ENCODE assay signal across 8 cellular contexts in the genomic region with DNA sequence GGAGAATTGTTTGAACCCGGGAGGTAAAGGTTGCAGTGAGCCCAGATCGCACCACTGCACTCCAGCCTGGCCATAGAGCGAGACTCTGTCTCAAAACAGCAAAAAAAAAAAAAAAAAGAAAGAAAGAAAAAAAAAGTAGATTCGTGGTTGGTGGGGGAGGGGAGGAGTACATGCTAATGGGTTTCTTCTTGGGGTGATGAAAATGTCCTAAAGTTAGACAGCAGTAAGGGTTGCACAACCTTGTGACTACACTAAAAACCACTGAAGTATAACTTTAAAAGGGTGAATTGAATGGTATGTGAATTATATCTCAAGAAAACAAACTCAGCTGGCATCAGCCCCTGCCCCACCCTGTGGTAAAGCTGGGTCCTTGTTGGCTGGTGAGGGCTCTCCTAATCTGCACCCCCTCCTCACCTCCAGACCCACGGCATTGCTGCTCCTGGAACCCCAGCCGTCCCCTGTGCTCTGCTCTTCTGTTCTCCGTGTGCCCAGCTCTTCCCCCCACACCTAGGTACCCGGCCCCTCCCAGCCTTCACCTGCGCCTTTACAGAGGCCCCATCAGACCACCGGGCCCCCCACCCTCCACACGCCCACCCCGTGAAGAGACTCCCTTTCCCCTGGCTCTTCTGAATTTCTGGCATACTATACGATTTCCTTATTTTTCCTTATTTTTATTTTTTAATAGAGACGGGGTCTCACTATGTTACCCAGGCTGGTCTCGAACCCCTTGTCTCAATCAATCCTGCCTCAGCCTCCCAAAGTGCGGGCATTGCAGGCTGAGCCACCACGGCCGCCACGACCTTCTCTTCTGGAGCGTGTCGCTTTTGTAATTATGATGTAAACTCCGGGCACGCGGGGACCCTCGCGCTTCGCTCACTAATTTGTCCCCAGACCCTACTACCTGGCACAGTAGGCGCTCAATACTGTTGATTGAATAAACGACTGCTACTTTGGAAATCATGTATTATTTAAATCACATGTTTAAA. TPM values are rescaled to one million over a fixed set of nuclear protein-coding genes. Genes with fewer than 3 reads are reported as not detected.
A peak's percentile ranks its signal among the peaks of the same experiment; 100 is the strongest.
DNase-seq lines count a peak whose midpoint lies in the region; ATAC-seq and TF ChIP-seq lines count a peak whose summit lies in the region.

No MANE protein-coding gene starts in this region.

- H3K4me1 ChIP-seq in ascending aorta = peaks cover 5 to 18% of the 10 kb centered on the region in 2 donors
- peaks cover 4 to 26% (median 14%) of the 10 kb centered on the region in 4 donors for H3K4me1 ChIP-seq in liver (ENCODE audit: control insufficient read depth in 4 of 4, insufficient read depth in 4 of 4, low read length in 3 of 4)
- H3K4me1 ChIP-seq in urinary bladder (ENCODE audit: insufficient read depth) = no peaks in the 10 kb centered on the region

- H3K9me3 Mint-ChIP-seq in activated naive CD4-positive, alpha-beta T cell treated with anti-CD3 and anti-CD28 coated beads, Interleukin-2, amount 10 ng/mL, durations not matched to agents 7 days and 5 days = no peaks in the 10 kb centered on the region

- peaks cover 46% of the 10 kb centered on the region for H3K4me1 Mint-ChIP-seq in activated naive CD4-positive, alpha-beta T cell treated with anti-CD3 and anti-CD28 coated beads, Interleukin-2, amount 10 ng/mL, durations not matched to agents 7 days and 5 days

- peaks cover 12 to 13% of the 10 kb centered on the region in 2 donors for H3K36me3 ChIP-seq in ascending aorta
- peaks cover 0 to 10% (median 3%) of the 10 kb centered on the region in 4 donors for H3K36me3 ChIP-seq in liver (ENCODE audit: control insufficient read depth in 4 of 4, insufficient read depth in 3 of 4, low read depth in 1 of 4, low read length in 3 of 4)
- H3K36me3 ChIP-seq in urinary bladder (ENCODE audit: insufficient read depth) = no peaks in the 10 kb centered on the region

- CTCF ChIA-PET in activated naive CD4-positive, alpha-beta T cell treated with anti-CD3 and anti-CD28 coated beads, Interleukin-2, amount 10 ng/mL, durations not matched to agents 7 days and 5 days (lab: Charles Lee) = interaction anchor here (1.0 kb wide), 2 partner anchors 22 to 219 kb away, joined by 3 read pairs; no protein-coding TSS in a partner anchor

- ATAC-seq in GM21447 (IDR thresholded peaks at IDR 0.05; ENCODE audit: unreplicated experiment) = no peak

- 79% methylated on average over 29 of the region's 29 CpGs for WGBS in liver
- WGBS in urinary bladder = 61% methylated on average over 29 of the region's 29 CpGs

- peak overlapping the region; percentile 99 for H3K27ac Mint-ChIP-seq in activated naive CD4-positive, alpha-beta T cell treated with anti-CD3 and anti-CD28 coated beads, Interleukin-2, amount 10 ng/mL, durations not matched to agents 7 days and 5 days

- peak overlapping the region in 1 of 2 donors; percentile 93 for H3K9ac ChIP-seq in liver (ENCODE audit: low read depth in 1 of 2, low read length in 2 of 2)

- DNase-seq in activated naive CD4-positive, alpha-beta T cell treated with anti-CD3 and anti-CD28 coated beads, Interleukin-2, amount 10 ng/mL, durations not matched to agents 7 days and 5 days = no peak
- no peak for DNase-seq in activated naive CD4-positive, alpha-beta T cell treated with anti-CD3 and anti-CD28 coated beads, Interleukin-2, amount 50 U/mL, for 16 hours
- DNase-seq in ascending aorta (ENCODE audit: low spot score in 2 of 2) = no peak
- DNase-seq in amygdala (lab: John Stamatoyannopoulos, UW) = no peak
- no peak for DNase-seq in AG08396 (ENCODE audit: low spot score)

- peaks cover 32% of the 10 kb centered on the region for H3K36me3 Mint-ChIP-seq in activated naive CD4-positive, alpha-beta T cell treated with anti-CD3 and anti-CD28 coated beads, Interleukin-2, amount 10 ng/mL, durations not matched to agents 7 days and 5 days

- H3K27me3 Mint-ChIP-seq in activated naive CD4-positive, alpha-beta T cell treated with anti-CD3 and anti-CD28 coated beads, Interleukin-2, amount 10 ng/mL, durations not matched to agents 7 days and 5 days = peaks cover 35% of the 10 kb centered on the region

- H3K27me3 ChIP-seq in ascending aorta (no peaks in the 10 kb centered on the region), liver (ENCODE audit: control insufficient read depth in 4 of 4, insufficient read depth in 4 of 4, low read length in 3 of 4) (no peaks in the 10 kb centered on the region)

- H3K4me3 ChIP-seq in ascending aorta = peak overlapping the region; percentile 78 to 97
- peak overlapping the region; percentile 57 to 94 (median 71) for H3K4me3 ChIP-seq in liver (ENCODE audit: low read depth in 1 of 3, low read length in 3 of 3)
- peak overlapping the region; percentile 88 for H3K4me3 ChIP-seq in urinary bladder (ENCODE audit: low read depth, low read length)

- H3K9me3 ChIP-seq in ascending aorta (no peaks in the 10 kb centered on the region), liver (ENCODE audit: control insufficient read depth in 4 of 4, low read length in 3 of 4) (no peaks in the 10 kb centered on the region)

- H3K27ac ChIP-seq in ascending aorta = peak overlapping the region in 1 of 2 donors; percentile 82
- H3K27ac ChIP-seq in liver (ENCODE audit: low read depth in 1 of 2, low read length in 2 of 2) = peak overlapping the region; percentile 91 to 97
- H3K27ac ChIP-seq in urinary bladder (ENCODE audit: low read depth) = no peak overlapping the region

- TF ChIP-seq CTCF in ascending aorta (IDR thresholded peaks at IDR 0.05) (no peak), liver (IDR thresholded peaks at IDR 0.05; ENCODE audit: low read depth, low read length, missing input control) (no peak)

- intact Hi-C loops in ascending aorta (cut with DNase I) = loop anchor here (5.0 kb wide), 1 partner anchor 195 kb away; the partner anchor contains the start of gene CTTN

- no peak for TF ChIP-seq RAD21 in liver (IDR thresholded peaks at IDR 0.05)

- H3K4me3 Mint-ChIP-seq in activated naive CD4-positive, alpha-beta T cell treated with anti-CD3 and anti-CD28 coated beads, Interleukin-2, amount 10 ng/mL, durations not matched to agents 7 days and 5 days = peak overlapping the region; percentile 97

TF ChIP-seq in liver, 16 proteins besides CTCF, POLR2A, EP300 and RAD21:
- TF ChIP-seq SP1 (IDR thresholded peaks at IDR 0.05) (no peak), HNF4A (conservative IDR thresholded peaks at IDR 0.05) (no peak)
- TF ChIP-seq, protein P1, sequence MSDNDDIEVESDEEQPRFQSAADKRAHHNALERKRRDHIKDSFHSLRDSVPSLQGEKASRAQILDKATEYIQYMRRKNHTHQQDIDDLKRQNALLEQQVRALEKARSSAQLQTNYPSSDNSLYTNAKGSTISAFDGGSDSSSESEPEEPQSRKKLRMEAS (IDR thresholded peaks at IDR 0.05) = no peak

RNA-seq across cellular contexts. Expression of gene FADD, which starts 0.9 kb away (rescaled TPM):
- total RNA-seq in ascending aorta (22.2 TPM), liver (10 to 100 TPM; 14.0 to 17.3 TPM), urinary bladder (20.1 TPM)
- polyA plus RNA-seq in liver (10 to 100 TPM in 1 of 2 donors, 1 to 10 TPM in 1; 1.8 to 15.6 TPM), urinary bladder (23.6 TPM)
